In the genomic region with DNA sequence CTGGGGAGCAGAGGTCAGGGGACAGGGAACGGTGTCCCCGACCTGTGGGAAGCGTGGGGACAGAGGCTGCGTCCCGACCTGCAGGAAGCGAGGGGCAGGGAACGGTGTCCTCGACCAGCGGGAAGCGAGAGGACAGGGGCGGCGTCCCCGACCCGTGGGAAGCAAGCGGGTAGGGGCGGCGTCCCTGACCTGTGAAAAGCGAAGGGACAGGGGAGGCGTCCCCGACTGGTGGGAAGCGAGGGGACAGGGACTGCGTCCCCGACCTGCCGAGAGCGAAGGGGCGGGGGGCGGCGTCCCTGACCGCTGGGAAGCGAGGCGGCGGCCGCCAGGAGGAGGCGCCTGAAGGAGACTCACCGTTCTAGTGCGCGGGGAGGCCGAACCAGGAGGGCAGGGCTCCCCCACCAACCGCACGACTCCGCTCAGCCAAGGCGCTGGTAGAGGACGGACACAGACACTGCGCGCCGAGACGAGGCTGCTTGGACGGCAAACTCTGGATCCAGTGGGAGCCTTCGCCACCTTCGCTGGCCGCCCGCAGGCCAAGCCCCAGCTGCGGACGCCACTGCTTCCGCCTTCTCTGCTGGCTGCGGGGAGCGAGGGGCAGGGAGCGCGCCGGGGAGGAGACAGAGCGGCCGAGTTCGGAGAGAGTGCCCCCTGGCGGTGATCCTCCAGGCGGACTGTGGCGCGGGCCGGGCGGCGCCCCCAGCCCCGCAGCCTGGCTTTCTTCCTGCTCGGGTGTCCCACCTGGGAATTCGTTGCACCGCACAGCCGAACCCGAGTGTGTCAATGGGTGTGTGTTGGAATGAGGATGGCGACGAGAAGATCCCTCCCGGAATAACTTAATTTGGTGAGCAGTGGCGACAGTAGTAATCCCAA, we compare ENCODE assay signal across 8 cellular contexts. TPM values are rescaled to one million over a fixed set of nuclear protein-coding genes. Genes with fewer than 3 reads are reported as not detected.
DNase-seq lines count a peak whose midpoint lies in the region; ATAC-seq, FAIRE-seq and TF ChIP-seq lines count a peak whose summit lies in the region.

A gene with protein sequence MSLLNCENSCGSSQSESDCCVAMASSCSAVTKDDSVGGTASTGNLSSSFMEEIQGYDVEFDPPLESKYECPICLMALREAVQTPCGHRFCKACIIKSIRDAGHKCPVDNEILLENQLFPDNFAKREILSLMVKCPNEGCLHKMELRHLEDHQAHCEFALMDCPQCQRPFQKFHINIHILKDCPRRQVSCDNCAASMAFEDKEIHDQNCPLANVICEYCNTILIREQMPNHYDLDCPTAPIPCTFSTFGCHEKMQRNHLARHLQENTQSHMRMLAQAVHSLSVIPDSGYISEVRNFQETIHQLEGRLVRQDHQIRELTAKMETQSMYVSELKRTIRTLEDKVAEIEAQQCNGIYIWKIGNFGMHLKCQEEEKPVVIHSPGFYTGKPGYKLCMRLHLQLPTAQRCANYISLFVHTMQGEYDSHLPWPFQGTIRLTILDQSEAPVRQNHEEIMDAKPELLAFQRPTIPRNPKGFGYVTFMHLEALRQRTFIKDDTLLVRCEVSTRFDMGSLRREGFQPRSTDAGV (minus strand): TSS at position 579 of the 873 bp plus-strand sequence. CDS start 8,757 bp downstream, outside the sequence.

- H3K4me3 ChIP-seq in iPS-15b (ENCODE audit: low read depth, low read length) (peak within 1 kb of the TSS; percentile 96), skeletal muscle satellite cell (ENCODE audit: low read length) (peak within 1 kb of the TSS; percentile 98)

- peaks cover 8% of the 10 kb centered on the region for H3K36me3 Mint-ChIP-seq in brain

- FAIRE-seq in GM18507 (lab: Jason Lieb, UNC) = peak; percentile 80

- ATAC-seq in HG02973 (IDR thresholded peaks at IDR 0.05; ENCODE audit: unreplicated experiment) = peak; percentile 95

- no peaks in the 10 kb centered on the region for H3K9me3 ChIP-seq in iPS-15b (ENCODE audit: control insufficient read depth, insufficient read depth, low read length)
- H3K9me3 ChIP-seq in skeletal muscle satellite cell (replicated peaks; ENCODE audit: low read length) = no peaks in the 10 kb centered on the region

- TF ChIP-seq CTCF in 22Rv1 (IDR thresholded peaks at IDR 0.05) (peak; percentile 92), brain (conservative IDR thresholded peaks at IDR 0.05) (peak; percentile 88 to 94)

- no peaks in the 10 kb centered on the region for H3K36me3 ChIP-seq in iPS-15b (ENCODE audit: control insufficient read depth, insufficient read depth, low read length)
- H3K36me3 ChIP-seq in skeletal muscle satellite cell (ENCODE audit: insufficient read depth, low read length) = no peaks in the 10 kb centered on the region

- H3K4me2 ChIP-seq in skeletal muscle satellite cell (ENCODE audit: low read length) = peak within 1 kb of the TSS; percentile 81

- peaks cover 38% of the 10 kb centered on the region for H3K4me1 Mint-ChIP-seq in brain

- H3K27ac ChIP-seq in 22Rv1 = peak within 1 kb of the TSS; percentile 44; the same call in 1 of the 2 replicates

- H3K4me1 ChIP-seq in iPS-15b (ENCODE audit: control insufficient read depth, insufficient read depth, low read length) (no peaks in the 10 kb centered on the region), skeletal muscle satellite cell (ENCODE audit: control insufficient read depth, insufficient read depth, low read length) (peaks cover 13% of the 10 kb centered on the region)

- peaks cover 0 to 14% (median 8%) of the 10 kb centered on the region in 5 experiments for H3K9me3 Mint-ChIP-seq in brain

- H3K9ac ChIP-seq in iPS-15b (ENCODE audit: low read depth, low read length) = peak within 1 kb of the TSS; percentile 81
- H3K9ac ChIP-seq in skeletal muscle satellite cell (ENCODE audit: low read depth, low read length) = peak within 1 kb of the TSS; percentile 92

- peak within 1 kb of the TSS; percentile 97 to 99 (median 98) for H3K4me3 Mint-ChIP-seq in brain

- peak within 1 kb of the TSS; percentile 93 to 99 (median 95) for H3K27ac Mint-ChIP-seq in brain

- peaks cover 41% of the 10 kb centered on the region for H3K27me3 Mint-ChIP-seq in brain

- DNase-seq in GM18507 (ENCODE audit: extremely low spot score, insufficient read length, low read depth) = peak; percentile 80
- DNase-seq in NCI-H2029 (lab: John Stamatoyannopoulos, UW) = peak; percentile 67
- DNase-seq in UCSD-AML1 (lab: John Stamatoyannopoulos, UW; ENCODE audit: unreplicated experiment) = peak; percentile 89

- H3K27me3 ChIP-seq in iPS-15b (ENCODE audit: control insufficient read depth, insufficient read depth, low read length) (peaks cover 2% of the 10 kb centered on the region), skeletal muscle satellite cell (ENCODE audit: control insufficient read depth, insufficient read depth, low read length) (no peaks in the 10 kb centered on the region)

RNA-seq across cellular contexts. Expression of the gene that starts here (rescaled TPM):
- polyA plus RNA-seq in brain (ENCODE audit: insufficient read depth, low read depth, low replicate concordance) = 2.6 TPM
- total RNA-seq in skeletal muscle satellite cell (2012; rRNA removed) = 6.1 and 6.8 TPM in 2 replicates

Comparison
In these comparisons a context has a peak if more than half of its experiments do, and no peak if none do; other contexts are left out.
1. Peak in every context shown above with its lines: DNase-seq, ATAC-seq, H3K4me3 ChIP-seq and H3K27ac ChIP-seq.